Comparison of ENCODE assay signal across 20 cellular contexts in the genomic region with DNA sequence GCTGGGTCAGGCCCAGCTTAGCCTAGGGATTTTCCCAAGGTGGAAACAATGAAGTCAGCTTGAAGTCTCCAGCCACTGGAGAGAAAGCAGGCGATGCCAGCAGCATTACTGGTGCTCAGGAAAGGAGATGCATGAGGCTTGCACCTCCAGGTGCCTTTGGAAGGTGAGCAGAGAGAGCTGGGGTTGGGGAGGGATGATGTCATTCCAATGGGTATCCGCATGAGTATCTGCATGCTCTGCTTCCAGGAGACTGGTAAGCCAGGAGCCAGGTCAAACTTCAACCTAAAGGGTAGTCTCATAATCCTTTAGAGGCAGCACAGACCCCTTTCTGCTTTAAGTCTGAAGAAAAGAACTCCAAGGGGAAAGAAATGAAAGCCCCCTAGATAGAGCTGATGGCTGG.
"Had no signal": no experiment of that assay in that cellular context is flagged by ENCODE, and none has a peak within 500 bp of the region (broad histone marks: within the 10 kb centered on the region; RNA-seq: fewer than 3 reads in every experiment).

No MANE protein-coding gene starts in this region.

- H3K9me3 ChIP-seq: body of pancreas, lower lobe of right lung, neutrophil, ovary, prostate gland, tibial artery had no signal

- H3K27ac Mint-ChIP-seq: activated B cell treated with CpG ODN at 0.5 μM for 24 hours; activated CD4-positive, alpha-beta T cell treated with anti-CD3 and anti-CD28 coated beads for 36 hours; activated T-helper 1 cell treated with anti-CD3 and anti-CD28 coated beads, Interleukin-12 subunit alpha, Interleukin-12 subunit beta, Interleukin-2, Interleukin-4 antibody, amounts not matched to agents 30 ng/mL and 10 ng/mL and 1 ng/mL, durations not matched to agents 14 hours and 24 hours and 36 hours; stimulated activated naive CD8-positive, alpha-beta T cell treated with anti-CD3 and anti-CD28 coated beads, Interleukin-15, Interleukin-2, amounts not matched to agents 100 ng/mL and 50 ng/mL, for 24 hours had no signal

- H3K4me3 ChIP-seq: body of pancreas, cardiac muscle cell, lower lobe of right lung, ovary, prostate gland, tibial artery had no signal

- H3K27me3 Mint-ChIP-seq: activated B cell treated with CpG ODN at 0.5 μM for 24 hours; activated CD4-positive, alpha-beta T cell treated with anti-CD3 and anti-CD28 coated beads for 36 hours; naive thymus-derived CD8-positive, alpha-beta T cell; stimulated activated naive CD8-positive, alpha-beta T cell treated with anti-CD3 and anti-CD28 coated beads, Interleukin-15, Interleukin-2, amounts not matched to agents 100 ng/mL and 50 ng/mL, for 24 hours had no signal

- H3K36me3 ChIP-seq: ovary had no signal

- H3K4me1 Mint-ChIP-seq: activated B cell treated with CpG ODN at 0.5 μM for 24 hours; activated CD4-positive, alpha-beta T cell treated with anti-CD3 and anti-CD28 coated beads for 36 hours had no signal

- H3K27me3 ChIP-seq: body of pancreas, cardiac muscle cell, neutrophil, ovary, tibial artery had no signal

- ATAC-seq: activated CD4-positive, alpha-beta T cell treated with anti-CD3 and anti-CD28 coated beads for 36 hours; body of pancreas; left lobe of liver; lower lobe of right lung; naive thymus-derived CD8-positive, alpha-beta T cell had no signal

- H3K4me1 ChIP-seq: body of pancreas had no signal

- DNase-seq: activated B cell treated with CpG ODN at 0.5 μM for 24 hours; activated CD4-positive, alpha-beta T cell treated with anti-CD3 and anti-CD28 coated beads for 36 hours; activated CD4-positive, alpha-beta T cell treated with anti-CD3 and anti-CD28 coated beads, Interleukin-2, amount 50 U/mL, for 4 hours; activated gamma-delta T cell treated with Interleukin-2 at 50 U/mL for 16 hours; body of pancreas; effector CD4-positive, alpha-beta T cell; foreskin melanocyte; kidney; lower lobe of right lung; naive thymus-derived CD8-positive, alpha-beta T cell; ovary; stimulated activated CD4-positive, alpha-beta T cell treated with anti-CD3 and anti-CD28 coated beads, Interleukin-4, amount 100 ng/mL, for 24 hours; T1000; tibial artery had no signal

- H3K4me3 Mint-ChIP-seq: activated B cell treated with CpG ODN at 0.5 μM for 24 hours; activated CD4-positive, alpha-beta T cell treated with anti-CD3 and anti-CD28 coated beads for 36 hours; activated T-helper 1 cell treated with anti-CD3 and anti-CD28 coated beads, Interleukin-12 subunit alpha, Interleukin-12 subunit beta, Interleukin-2, Interleukin-4 antibody, amounts not matched to agents 30 ng/mL and 10 ng/mL and 1 ng/mL, durations not matched to agents 14 hours and 24 hours and 36 hours; naive thymus-derived CD8-positive, alpha-beta T cell; stimulated activated naive CD8-positive, alpha-beta T cell treated with anti-CD3 and anti-CD28 coated beads, Interleukin-15, Interleukin-2, amounts not matched to agents 100 ng/mL and 50 ng/mL, for 24 hours had no signal

- H3K9me3 Mint-ChIP-seq: activated B cell treated with CpG ODN at 0.5 μM for 24 hours; activated T-helper 1 cell treated with anti-CD3 and anti-CD28 coated beads, Interleukin-12 subunit alpha, Interleukin-12 subunit beta, Interleukin-2, Interleukin-4 antibody, amounts not matched to agents 30 ng/mL and 10 ng/mL and 1 ng/mL, durations not matched to agents 14 hours and 24 hours and 36 hours; naive thymus-derived CD8-positive, alpha-beta T cell; stimulated activated naive CD8-positive, alpha-beta T cell treated with anti-CD3 and anti-CD28 coated beads, Interleukin-15, Interleukin-2, amounts not matched to agents 100 ng/mL and 50 ng/mL, for 24 hours had no signal

- H3K27ac ChIP-seq: body of pancreas, lower lobe of right lung, neutrophil, ovary, prostate gland, tibial artery had no signal
